13 cellular contexts compared by ENCODE assay signal in the genomic region with DNA sequence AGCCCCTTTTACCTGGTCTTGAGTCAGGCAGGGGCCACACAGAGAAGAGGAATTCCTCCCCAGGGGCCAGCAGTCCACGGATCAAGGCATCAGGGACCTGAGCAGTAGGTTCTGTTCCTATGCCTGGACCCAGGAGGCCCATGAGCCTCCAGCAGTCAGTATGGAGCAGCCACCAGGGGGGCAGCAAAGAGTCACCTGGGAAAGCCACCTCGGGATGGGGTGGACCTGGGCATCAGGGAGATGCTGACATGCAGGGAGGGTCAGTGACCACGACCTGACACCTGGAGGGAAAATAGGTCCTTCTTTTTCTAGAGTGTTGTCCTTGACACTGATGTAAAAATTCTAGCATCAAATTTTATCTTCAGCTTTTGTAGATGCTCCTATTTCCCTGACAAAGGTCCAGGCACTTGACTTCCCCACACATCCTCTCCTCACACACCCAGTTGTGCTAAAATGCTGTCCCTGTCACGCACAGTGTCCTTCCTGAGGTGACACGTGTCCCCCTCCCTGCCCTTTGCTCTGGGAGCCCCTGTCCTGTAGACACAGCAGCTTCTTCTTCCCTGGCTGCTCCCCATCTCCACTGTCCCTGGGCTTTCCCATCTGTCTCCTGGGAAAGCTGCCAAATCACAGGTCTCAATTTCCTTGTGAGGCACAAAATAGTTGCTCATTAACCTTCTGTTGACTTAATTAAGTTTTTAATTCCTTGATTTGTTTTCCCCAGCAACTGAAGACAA.
DNase-seq lines count a peak whose midpoint lies in the region; FAIRE-seq lines count a peak whose summit lies in the region.
"Had no signal": no experiment of that assay in that cellular context is flagged by ENCODE, and none has a peak within 500 bp of the region (broad histone marks: within the 10 kb centered on the region; RNA-seq: fewer than 3 reads in every experiment).

No MANE protein-coding gene starts in this region.

- H3K27ac ChIP-seq in BLaER1 = peak overlapping the region; percentile 75; the same call in 1 of the 2 replicates
- H3K27ac ChIP-seq in CD8-positive, alpha-beta memory T cell (ENCODE audit: low read depth, low read length) = no peak overlapping the region
- H3K27ac ChIP-seq: neural progenitor cell, PC-9 had no signal

- no peak for DNase-seq in CD8-positive, alpha-beta memory T cell
- DNase-seq in NCI-H524 (lab: John Stamatoyannopoulos, UW) = peak; percentile 19 to 66
- DNase-seq in immature natural killer cell = no peak
- no peak for DNase-seq in stimulated activated CD4-positive, alpha-beta T cell treated with anti-CD3 and anti-CD28 coated beads, Interleukin-4, amount 100 ng/mL, for 1 hour
- DNase-seq in anterior cingulate cortex (lab: John Stamatoyannopoulos, UW) = no peak
- no peak for DNase-seq in effector CD4-positive, alpha-beta T cell
- DNase-seq in frontal cortex (ENCODE audit: low spot score in 2 of 2) = no peak
- DNase-seq: activated CD4-positive, alpha-beta T cell treated with anti-CD3 and anti-CD28 coated beads for 48 hours; activated naive CD4-positive, alpha-beta T cell treated with anti-CD3 and anti-CD28 coated beads for 36 hours; PC-9 had no signal

- H3K4me3 Mint-ChIP-seq in CD8-positive, alpha-beta memory T cell = peak overlapping the region; percentile 54 to 90 (median 83)
- peak overlapping the region; percentile 82 to 88 (median 84) for H3K4me3 Mint-ChIP-seq in immature natural killer cell
- H3K4me3 Mint-ChIP-seq: activated naive CD4-positive, alpha-beta T cell treated with anti-CD3 and anti-CD28 coated beads for 36 hours; neural progenitor cell had no signal

- no peak overlapping the region for H3K9ac ChIP-seq in BLaER1
- H3K9ac ChIP-seq: neural progenitor cell had no signal

- no peak for FAIRE-seq in frontal cortex (lab: Jason Lieb, UNC)
- FAIRE-seq: endothelial cell of umbilical vein had no signal

- H4K20me1 ChIP-seq in BLaER1 = no peaks in the 10 kb centered on the region

- peaks cover 0 to 8% (median 0%) of the 10 kb centered on the region in 3 donors for H3K36me3 Mint-ChIP-seq in CD8-positive, alpha-beta memory T cell
- H3K36me3 Mint-ChIP-seq in immature natural killer cell = peaks cover 0 to 18% (median 0%) of the 10 kb centered on the region in 3 donors
- H3K36me3 Mint-ChIP-seq: neural progenitor cell had no signal

- peaks cover 96 to 100% (median 98%) of the 10 kb centered on the region in 3 donors for H3K4me1 Mint-ChIP-seq in CD8-positive, alpha-beta memory T cell
- H3K4me1 Mint-ChIP-seq in immature natural killer cell = peaks cover 95 to 98% of the 10 kb centered on the region in 2 donors

- CTCF ChIA-PET in CD8-positive, alpha-beta memory T cell (lab: Charles Lee) = interaction anchor here (1.2 to 17.4 kb wide), 14 partner anchors 7 to 72 kb away, joined by 3 to 247 read pairs (median 10); no protein-coding TSS in a partner anchor

- no peaks in the 10 kb centered on the region for H3K27me3 ChIP-seq in BLaER1
- H3K27me3 ChIP-seq in CD8-positive, alpha-beta memory T cell (ENCODE audit: insufficient read depth, low read length, poor library complexity, severe bottlenecking) = no peaks in the 10 kb centered on the region

- H3K27me3 Mint-ChIP-seq in CD8-positive, alpha-beta memory T cell = no peaks in the 10 kb centered on the region
- peaks cover 3 to 8% (median 4%) of the 10 kb centered on the region in 3 donors for H3K27me3 Mint-ChIP-seq in immature natural killer cell (ENCODE audit: low read depth in 3 of 3)

- H3K4me1 ChIP-seq in BLaER1 = peaks cover 94% of the 10 kb centered on the region
- H3K4me1 ChIP-seq in CD8-positive, alpha-beta memory T cell (ENCODE audit: insufficient read depth, low read length) = peaks cover 77% of the 10 kb centered on the region
- H3K4me1 ChIP-seq: neural progenitor cell had no signal

- H3K9me3 ChIP-seq in BLaER1 = no peaks in the 10 kb centered on the region
- no peaks in the 10 kb centered on the region for H3K9me3 ChIP-seq in CD8-positive, alpha-beta memory T cell (ENCODE audit: low read length)

- peak overlapping the region; percentile 75 to 97 (median 85) for H3K27ac Mint-ChIP-seq in CD8-positive, alpha-beta memory T cell
- peak overlapping the region; percentile 90 to 99 (median 96) for H3K27ac Mint-ChIP-seq in immature natural killer cell
- H3K27ac Mint-ChIP-seq: activated naive CD4-positive, alpha-beta T cell treated with anti-CD3 and anti-CD28 coated beads for 36 hours had no signal

- H3K4me2 ChIP-seq in BLaER1 = peak overlapping the region; percentile 89
- H3K4me2 ChIP-seq: neural progenitor cell, PC-9 had no signal

- H3K9me3 Mint-ChIP-seq in CD8-positive, alpha-beta memory T cell = no peaks in the 10 kb centered on the region
- H3K9me3 Mint-ChIP-seq in immature natural killer cell = peaks cover 0 to 3% (median 0%) of the 10 kb centered on the region in 6 donors
- H3K9me3 Mint-ChIP-seq: activated naive CD4-positive, alpha-beta T cell treated with anti-CD3 and anti-CD28 coated beads for 36 hours; neural progenitor cell had no signal

- POLR2A ChIA-PET in CD8-positive, alpha-beta memory T cell (lab: Charles Lee) = interaction anchor here (0.6 to 1.7 kb wide), 3 partner anchors 28 to 81 kb away, joined by 3 to 4 read pairs (median 3); no protein-coding TSS in a partner anchor

- H3K36me3 ChIP-seq in BLaER1 = no peaks in the 10 kb centered on the region
- H3K36me3 ChIP-seq in CD8-positive, alpha-beta memory T cell (ENCODE audit: insufficient read depth, low read length) = no peaks in the 10 kb centered on the region
- H3K36me3 ChIP-seq: neural progenitor cell had no signal

- H3K4me3 ChIP-seq in BLaER1 = no peak overlapping the region
- no peak overlapping the region for H3K4me3 ChIP-seq in CD8-positive, alpha-beta memory T cell (ENCODE audit: low read length)
- H3K4me3 ChIP-seq: neural progenitor cell, PC-9 had no signal

Comparison
In these comparisons a context has a peak if more than half of its experiments do, and no peak if none do; other contexts are left out.
1. DNase-seq: peak in NCI-H524 (2 of 2); none in CD8-positive, alpha-beta memory T cell (0 of 5), immature natural killer cell (0 of 3), stimulated activated CD4-positive, alpha-beta T cell treated with anti-CD3 and anti-CD28 coated beads, Interleukin-4, amount 100 ng/mL, for 1 hour (single experiment), anterior cingulate cortex (0 of 58), effector CD4-positive, alpha-beta T cell (single experiment) and frontal cortex (0 of 2).